In the genomic region with DNA sequence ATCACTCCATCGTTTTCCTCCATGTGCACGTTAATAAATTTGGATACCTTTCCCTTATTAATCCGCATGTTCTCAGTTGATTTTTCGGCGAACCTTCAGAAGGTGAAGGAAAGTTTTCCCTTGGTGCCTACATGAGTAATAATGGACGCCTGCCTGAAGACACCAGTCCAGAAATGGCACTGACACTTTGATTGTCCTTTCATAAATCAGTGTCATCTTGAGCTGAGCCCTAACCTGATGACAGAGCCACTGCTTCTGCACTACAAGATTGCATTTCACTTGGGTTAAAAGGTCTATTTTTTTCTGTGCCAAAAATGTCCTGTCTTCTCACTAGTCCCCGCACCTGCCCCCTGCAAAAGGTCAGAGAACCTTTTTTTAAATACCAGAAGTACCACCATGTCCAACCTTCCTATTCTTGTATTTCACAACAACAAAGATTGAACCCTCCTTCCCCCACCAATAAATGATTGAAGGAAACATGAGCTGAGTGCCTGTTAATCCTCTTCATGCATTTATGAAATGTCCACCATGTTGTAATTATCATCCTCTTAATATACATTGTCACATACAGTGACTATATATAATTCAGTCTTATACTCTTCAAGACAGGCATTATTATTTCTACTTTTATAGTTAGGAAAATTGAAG, we compare ENCODE assay signal across 20 cellular contexts.
"Had no signal": no experiment of that assay in that cellular context is flagged by ENCODE, and none has a peak within 500 bp of the region (broad histone marks: within the 10 kb centered on the region; RNA-seq: fewer than 3 reads in every experiment).

No MANE protein-coding gene starts in this region.

- H3K27me3 ChIP-seq: SJSA1 had no signal

- H3K27ac ChIP-seq: HL-60, SJSA1, SK-N-MC had no signal

- H3K36me3 ChIP-seq: SJSA1 had no signal

- H3K4me3 ChIP-seq: SJSA1, SK-N-MC had no signal

- H3K4me1 ChIP-seq: SJSA1 had no signal

- H3K9me3 ChIP-seq: SJSA1 had no signal

- DNase-seq: KBM-7, MV-4-11, NCI-H1048, NCI-H1105, NCI-H1417 treated with DMSO at 0.1 percent for 48 hours, NCI-H146, NCI-H1694 treated with DMSO at 0.1 percent for 48 hours, NCI-H1930, NCI-H2081, NCI-H2107, NCI-H2227 treated with DMSO at 0.1 percent for 48 hours, NCI-H524, NCI-H526 treated with DMSO at 0.1 percent for 48 hours, NCI-H748 treated with DMSO at 0.1 percent for 48 hours, Right ventricle myocardium superior, RPMI8226, SIG-M5 had no signal
